8 cellular contexts compared by ENCODE assay signal in genomic region chr19:10316229-10317044, GRCh38. TPM values are rescaled to one million over a fixed set of nuclear protein-coding genes. Genes with fewer than 3 reads are reported as not detected.
A peak's percentile ranks its signal among the peaks of the same experiment; 100 is the strongest.
DNase-seq lines count a peak whose midpoint lies in the region; ATAC-seq and TF ChIP-seq lines count a peak whose summit lies in the region.

No MANE protein-coding gene starts in this region.

- 87 to 90% methylated on average over 16 to 18 of the region's 19 CpGs for WGBS in mesodermal cell (ENCODE audit: insufficient coverage in 2 of 2), 2 experiments

- H3K27ac ChIP-seq in 22Rv1: peak overlapping the region; percentile 80
- peak overlapping the region; percentile 36 for H3K27ac ChIP-seq in mesodermal cell (ENCODE audit: low read depth, low read length, severe bottlenecking)

- peaks cover 4% of the 10 kb centered on the region for H3K4me1 ChIP-seq in mesodermal cell (ENCODE audit: control insufficient read depth, insufficient read depth, low read length, poor library complexity, severe bottlenecking)

- in situ Hi-C loops in astrocyte of the cerebellum (cut with HindIII; ENCODE audit: low sequenced_read_pairs): no loop called here

- H3K9me3 ChIP-seq in mesodermal cell (ENCODE audit: control insufficient read depth, low read length): no peaks in the 10 kb centered on the region

- no peak for TF ChIP-seq CTCF in 22Rv1 (IDR thresholded peaks at IDR 0.05)
- TF ChIP-seq CTCF in astrocyte of the cerebellum (IDR thresholded peaks at IDR 0.05; ENCODE audit: low read depth, low read length, missing control alignments): no peak

- ATAC-seq in HG02798 (IDR thresholded peaks at IDR 0.05; ENCODE audit: poor library complexity, unreplicated experiment) (peak; percentile 6), GM21737 (IDR thresholded peaks at IDR 0.05; ENCODE audit: unreplicated experiment) (no peak)

- H3K4me3 ChIP-seq in astrocyte of the cerebellum (ENCODE audit: low read depth, low read length): peak overlapping the region; percentile 81
- peak overlapping the region; percentile 85 for H3K4me3 ChIP-seq in mesodermal cell (ENCODE audit: extremely low read depth, insufficient read depth, low read length, poor library complexity, severe bottlenecking)

- DNase-seq in astrocyte of the cerebellum (ENCODE audit: low read depth) (no peak), iPS-NIHi7 (ENCODE audit: extremely low spot score) (no peak), globus pallidus (ENCODE audit: low spot score) (no peak)
- no peak for DNase-seq in activated CD4-positive, CD25-positive, alpha-beta regulatory T cell (lab: John Stamatoyannopoulos, UW)

- H3K36me3 ChIP-seq in mesodermal cell (ENCODE audit: control insufficient read depth, insufficient read depth, low read length): peaks cover 58% of the 10 kb centered on the region

RNA-seq across cellular contexts. Expression of gene FDX2, which starts 0.6 kb away (rescaled TPM):
- polyA plus RNA-seq in mesodermal cell (2013, experiment 1 of 2): 14.1 TPM
- 13.8 TPM for polyA plus RNA-seq in mesodermal cell (2013, experiment 2 of 2)

RNA-seq across cellular contexts. Expression of gene ZGLP1, which starts 6.8 kb away (rescaled TPM):
- 5.6 TPM for polyA plus RNA-seq in mesodermal cell (2013, experiment 1 of 2)
- polyA plus RNA-seq in mesodermal cell (2013, experiment 2 of 2): 1.7 TPM

RNA-seq across cellular contexts. Expression of gene RAVER1, which starts 16.9 kb away (rescaled TPM):
- 25.5 TPM for polyA plus RNA-seq in mesodermal cell (2013, experiment 1 of 2)
- polyA plus RNA-seq in mesodermal cell (2013, experiment 2 of 2): 21.7 TPM

RNA-seq across cellular contexts. Expression of gene ICAM3, which starts 23.0 kb away (rescaled TPM):
- polyA plus RNA-seq in mesodermal cell (2013, experiment 1 of 2): 11.5 TPM
- polyA plus RNA-seq in mesodermal cell (2013, experiment 2 of 2): 10.3 TPM

RNA-seq across cellular contexts. Expression of gene ICAM5, which starts 26.7 kb away (rescaled TPM):
- polyA plus RNA-seq in mesodermal cell (2013, experiment 1 of 2): 2.5 TPM
- polyA plus RNA-seq in mesodermal cell (2013, experiment 2 of 2): 0.86 TPM
